In the genomic region with DNA sequence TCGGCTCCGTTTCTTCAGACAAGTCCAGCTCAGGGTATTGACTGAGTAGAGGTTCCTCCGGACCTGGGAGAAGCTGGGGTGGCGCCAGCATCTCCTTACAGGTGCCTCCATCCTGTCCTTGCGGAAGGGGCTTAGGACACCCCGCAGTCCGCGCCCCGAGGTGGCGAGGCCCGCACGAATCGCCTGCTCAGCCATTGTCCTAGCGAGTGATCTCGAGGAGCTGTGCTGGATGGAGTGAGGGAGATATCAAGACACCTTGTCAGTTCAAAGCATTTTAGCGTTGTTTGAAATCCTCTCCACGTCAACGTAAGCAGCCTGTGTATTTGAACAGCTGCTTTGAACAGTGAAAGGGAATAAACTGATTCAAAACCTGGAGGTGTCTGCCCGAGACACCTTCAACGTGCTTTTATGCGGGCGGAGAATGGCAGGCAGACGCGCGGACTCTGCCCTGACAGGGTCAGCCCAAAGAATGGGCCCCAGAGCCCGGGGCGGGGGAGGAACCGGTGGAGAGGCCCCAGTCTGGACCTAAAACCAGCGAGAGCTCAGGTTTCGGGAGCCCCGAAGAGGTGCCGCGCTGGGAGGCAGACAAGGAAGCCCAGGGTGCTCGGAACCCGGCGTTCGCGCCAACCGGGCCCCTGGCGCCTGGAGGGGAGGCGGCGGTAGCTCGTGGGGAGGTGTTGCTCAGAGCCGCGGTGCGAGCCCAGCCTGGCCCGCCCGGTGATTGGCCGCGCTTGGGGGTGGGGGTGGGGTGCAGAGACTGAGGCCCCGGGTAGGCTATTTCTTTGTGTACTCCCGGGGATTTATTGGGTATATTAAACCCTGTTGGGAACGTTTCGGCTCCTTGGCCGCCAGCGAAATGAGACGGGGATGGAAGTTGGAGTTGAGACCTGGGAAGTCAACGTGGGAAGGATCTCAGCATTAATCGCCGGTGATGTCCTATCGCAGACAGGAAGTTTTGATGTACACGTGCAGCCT, we compare ENCODE assay signal across 12 cellular contexts. TPM values are rescaled to one million over a fixed set of nuclear protein-coding genes. Genes with fewer than 3 reads are reported as not detected.
A peak's percentile ranks its signal among the peaks of the same experiment; 100 is the strongest.
DNase-seq lines count a peak whose midpoint lies in the region; TF ChIP-seq lines count a peak whose summit lies in the region.
"Had no signal": no experiment of that assay in that cellular context is flagged by ENCODE, and none has a peak within 500 bp of the region (broad histone marks: within the 10 kb centered on the region; RNA-seq: fewer than 3 reads in every experiment).

No MANE protein-coding gene starts in this region.

- no peaks in the 10 kb centered on the region for H3K9me3 Mint-ChIP-seq in activated CD4-positive, alpha-beta memory T cell treated with anti-CD3 and anti-CD28 coated beads for 36 hours
- H3K9me3 Mint-ChIP-seq in type B pancreatic cell: no peaks in the 10 kb centered on the region

- peaks cover 52% of the 10 kb centered on the region for H3K4me1 Mint-ChIP-seq in activated CD4-positive, alpha-beta memory T cell treated with anti-CD3 and anti-CD28 coated beads for 36 hours (ENCODE audit: low read depth)
- H3K4me1 Mint-ChIP-seq in type B pancreatic cell (ENCODE audit: unreplicated experiment): peaks cover 29% of the 10 kb centered on the region

- no peaks in the 10 kb centered on the region for H3K9me3 ChIP-seq in ovary

- H3K36me3 Mint-ChIP-seq in activated CD4-positive, alpha-beta memory T cell treated with anti-CD3 and anti-CD28 coated beads for 36 hours: no peaks in the 10 kb centered on the region
- H3K36me3 Mint-ChIP-seq in type B pancreatic cell: no peaks in the 10 kb centered on the region

- POLR2A ChIA-PET in activated CD4-positive, alpha-beta memory T cell treated with anti-CD3 and anti-CD28 coated beads for 36 hours (lab: Charles Lee): no interaction called here

- H3K27me3 ChIP-seq in ovary: peaks cover 6% of the 10 kb centered on the region

- CTCF ChIA-PET in activated CD4-positive, alpha-beta memory T cell treated with anti-CD3 and anti-CD28 coated beads for 36 hours (lab: Charles Lee): interaction anchor here (1.1 to 1.7 kb wide), 2 partner anchors 12 to 14 kb away, joined by 3 to 8 read pairs; no protein-coding TSS in a partner anchor

- peak; percentile 27 for DNase-seq in stimulated activated CD4-positive, alpha-beta T cell treated with anti-CD3 and anti-CD28 coated beads, Interleukin-15, amount 100 ng/mL, for 24 hours
- DNase-seq in stimulated activated CD4-positive, alpha-beta T cell treated with anti-CD3 and anti-CD28 coated beads, Interleukin-4, amount 100 ng/mL, for 24 hours: no peak
- DNase-seq in activated CD4-positive, alpha-beta memory T cell treated with anti-CD3 and anti-CD28 coated beads for 36 hours: no peak
- DNase-seq in inferior parietal cortex (ENCODE audit: extremely low spot score) (peak; percentile 39), type B pancreatic cell (ENCODE audit: extremely low spot score, unreplicated experiment) (peak; percentile 67), Ammon's horn (ENCODE audit: low spot score) (no peak), ovary (no peak)
- DNase-seq in effector CD4-positive, alpha-beta T cell: no peak
- DNase-seq: activated CD4-positive, alpha-beta T cell treated with anti-CD3 and anti-CD28 coated beads, Interleukin-2, amount 50 U/mL, for 1 hour; EL; MV-4-11 had no signal

- TF ChIP-seq EP300 in ovary (IDR thresholded peaks at IDR 0.05): no peak

- peaks cover 70% of the 10 kb centered on the region for H3K27me3 Mint-ChIP-seq in activated CD4-positive, alpha-beta memory T cell treated with anti-CD3 and anti-CD28 coated beads for 36 hours
- peaks cover 93% of the 10 kb centered on the region for H3K27me3 Mint-ChIP-seq in type B pancreatic cell

- TF ChIP-seq CTCF in type B pancreatic cell (conservative IDR thresholded peaks at IDR 0.05): no peak
- no peak for TF ChIP-seq CTCF in ovary (IDR thresholded peaks at IDR 0.05)

- H3K4me3 ChIP-seq in ovary: no peak overlapping the region

- H3K27ac ChIP-seq in ovary: no peak overlapping the region

- no peaks in the 10 kb centered on the region for H3K36me3 ChIP-seq in ovary

- H3K27ac Mint-ChIP-seq in activated CD4-positive, alpha-beta memory T cell treated with anti-CD3 and anti-CD28 coated beads for 36 hours: no peak overlapping the region
- no peak overlapping the region for H3K27ac Mint-ChIP-seq in type B pancreatic cell

- 3 to 5% (median 4%) methylated on average over 62 of the region's 62 CpGs for WGBS in ovary, 3 donors

- H3K4me1 ChIP-seq in ovary (ENCODE audit: insufficient read depth): peaks cover 12% of the 10 kb centered on the region

- TF ChIP-seq POLR2A in ovary (IDR thresholded peaks at IDR 0.05): no peak

- intact Hi-C loops in activated CD4-positive, alpha-beta memory T cell treated with anti-CD3 and anti-CD28 coated beads for 36 hours (cut with micrococcal nuclease): loop anchor here (5.0 to 10.0 kb wide), 3 partner anchors 54 to 1547 kb away; a partner anchor contains a TSS
- intact Hi-C loops in ovary (cut with DNase I): loop anchor here in 1 of 4 donors (5.0 to 10.0 kb wide), 2 partner anchors 1337 to 1759 kb away; no protein-coding TSS in a partner anchor

- peak overlapping the region; percentile 53 for H3K4me3 Mint-ChIP-seq in activated CD4-positive, alpha-beta memory T cell treated with anti-CD3 and anti-CD28 coated beads for 36 hours
- H3K4me3 Mint-ChIP-seq in type B pancreatic cell: peak overlapping the region; percentile 84

RNA-seq across cellular contexts. Expression of a gene that starts 3.0 kb away (rescaled TPM):
- total RNA-seq in activated CD4-positive, alpha-beta memory T cell treated with anti-CD3 and anti-CD28 coated beads for 36 hours: not detected
- total RNA-seq in type B pancreatic cell (ENCODE audit: low replicate concordance): 1.4 and 2.1 TPM in 2 replicates
- total RNA-seq in ovary: not detected
- polyA plus RNA-seq in ovary: under 1 TPM in 1 of 2 donors, not detected in 1; 0.02 TPM
- total RNA-seq: fibroblast of lung had no signal
- polyA plus RNA-seq: fibroblast of lung had no signal

Comparison
In these comparisons a context has a peak if more than half of its experiments do, and no peak if none do; other contexts are left out.
1. DNase-seq: peak in stimulated activated CD4-positive, alpha-beta T cell treated with anti-CD3 and anti-CD28 coated beads, Interleukin-15, amount 100 ng/mL, for 24 hours (single experiment), inferior parietal cortex (single experiment) and type B pancreatic cell (single experiment); none in stimulated activated CD4-positive, alpha-beta T cell treated with anti-CD3 and anti-CD28 coated beads, Interleukin-4, amount 100 ng/mL, for 24 hours (single experiment), activated CD4-positive, alpha-beta memory T cell treated with anti-CD3 and anti-CD28 coated beads for 36 hours (single experiment), Ammon's horn (single experiment), effector CD4-positive, alpha-beta T cell (single experiment) and ovary (0 of 5).